In the genomic region with DNA sequence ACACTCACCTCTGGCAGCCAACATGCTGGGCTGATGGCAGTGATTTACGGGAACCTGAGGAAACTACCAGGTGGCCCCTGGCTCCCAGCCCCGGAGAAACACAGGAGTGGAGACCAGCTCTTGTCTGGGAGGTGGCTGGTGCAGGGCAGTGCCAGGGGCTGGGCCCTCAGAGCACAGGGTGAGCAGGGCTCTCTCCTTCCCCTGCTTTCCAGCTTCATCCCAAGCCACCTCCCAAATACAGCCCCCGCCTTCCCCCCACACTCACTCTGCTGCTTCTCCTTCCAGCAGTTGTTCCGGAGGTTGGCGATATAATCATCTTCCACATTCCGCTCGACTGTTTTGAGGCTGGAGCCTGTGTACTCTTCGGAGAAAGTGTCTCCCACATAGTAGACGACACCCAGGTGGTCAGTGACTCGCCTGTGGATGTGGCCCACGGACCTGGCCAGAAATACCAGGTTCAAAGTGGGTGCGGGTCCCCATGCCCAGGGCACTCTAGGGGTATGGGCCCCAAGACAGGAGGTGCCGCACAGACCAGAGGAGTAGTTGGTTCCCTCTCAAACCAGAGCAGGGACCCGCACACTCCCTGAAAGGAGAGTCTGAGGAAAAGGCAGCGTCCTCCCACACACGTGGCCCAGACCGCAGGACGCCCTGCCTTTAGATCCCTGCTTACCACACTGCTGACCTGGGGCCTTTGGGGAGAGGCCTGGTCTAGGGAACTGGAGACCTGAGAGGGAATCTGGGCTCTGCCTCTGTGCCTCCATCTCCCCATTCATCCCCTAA, we compare ENCODE assay signal across 7 cellular contexts. TPM values are rescaled to one million over a fixed set of nuclear protein-coding genes. Genes with fewer than 3 reads are reported as not detected.
DNase-seq lines count a peak whose midpoint lies in the region; ATAC-seq, FAIRE-seq and TF ChIP-seq lines count a peak whose summit lies in the region.

No MANE protein-coding gene starts in this region.

- H3K36me3 ChIP-seq in GM12878 (ENCODE audit: control insufficient read depth in 2 of 2, insufficient read depth in 2 of 2, low read length in 1 of 2): peaks cover 16 to 30% of the 10 kb centered on the region in 2 experiments; a peak in 3 of 4 replicates
- H3K36me3 ChIP-seq in liver (ENCODE audit: control insufficient read depth in 4 of 4, insufficient read depth in 3 of 4, low read depth in 1 of 4, low read length in 3 of 4): peaks cover 2 to 16% (median 9%) of the 10 kb centered on the region in 4 donors
- peaks cover 4% of the 10 kb centered on the region; the same call in 1 of the 2 replicates for H3K36me3 ChIP-seq in GM23338 (ENCODE audit: insufficient read depth)

- H4K20me1 ChIP-seq in GM12878 (ENCODE audit: control insufficient read depth, insufficient read depth) (no peaks in the 10 kb centered on the region), GM23338 (replicated peaks; ENCODE audit: insufficient read depth) (0 out of 2 replicates have a peak, but pooled peaks cover 3% of the 10 kb centered on the region)

- intact Hi-C loops in GM12878 (cut with micrococcal nuclease; ENCODE audit: unreplicated experiment): loop anchor here (1.0 to 2.0 kb wide), 2 partner anchors 288 to 440 kb away; no protein-coding TSS in a partner anchor

- peaks cover 67% of the 10 kb centered on the region for H3K4me1 ChIP-seq in GM12878 (ENCODE audit: control insufficient read depth, insufficient read depth, low read length)
- H3K4me1 ChIP-seq in liver (ENCODE audit: control insufficient read depth in 4 of 4, insufficient read depth in 4 of 4, low read length in 3 of 4): peaks cover 25 to 56% (median 41%) of the 10 kb centered on the region in 4 donors
- peaks cover 14% of the 10 kb centered on the region; the same call in 1 of the 2 replicates for H3K4me1 ChIP-seq in GM23338 (ENCODE audit: insufficient read depth)

- H2AFZ ChIP-seq in GM12878 (ENCODE audit: control insufficient read depth, low read depth, low read length) (no peak overlapping the region), GM23338 (no peak overlapping the region)

- SMC1A ChIA-PET in GM12878 (lab: Charles Lee; ENCODE audit: uncharacterized antibody, unreplicated experiment): interaction anchor here (0.6 to 9.7 kb wide), 22 partner anchors 14 to 441 kb away, joined by 3 to 168 read pairs (median 8); partner anchors contain the start of gene DDIT4

- no TSS peak for BruUV-seq in GM12878 (replicated peaks; lab: Mats Ljungman, UMichigan)

- TF ChIP-seq RAD21 in GM12878 (IDR thresholded peaks at IDR 0.05; ENCODE audit: insufficient read depth, low read depth, low read length): no peak
- no peak for TF ChIP-seq RAD21 in liver (IDR thresholded peaks at IDR 0.05)

- H3K4me1 Mint-ChIP-seq in GM23338: peaks cover 30% of the 10 kb centered on the region

- RAD21 ChIA-PET in GM12878 (lab: Charles Lee; ENCODE audit: unreplicated experiment): interaction anchor here (0.8 to 11.6 kb wide), 29 partner anchors 14 to 440 kb away, joined by 3 to 170 read pairs (median 6); partner anchors contain the start of genes ANAPC16, ASCC1 and DDIT4

- H3K4me3 Mint-ChIP-seq in GM23338: no peak overlapping the region

- no peaks in the 10 kb centered on the region; the same call in 2 of the 3 replicates for H3K9me3 ChIP-seq in GM12878 (replicated peaks; ENCODE audit: control insufficient read depth, insufficient read depth, low read length)
- no peaks in the 10 kb centered on the region for H3K9me3 ChIP-seq in liver (ENCODE audit: control insufficient read depth in 4 of 4, low read length in 3 of 4)

- in situ Hi-C loops in GM12878 (cut with MboI): loop anchor here (5.0 to 10.0 kb wide), 4 partner anchors 109 to 442 kb away; no protein-coding TSS in a partner anchor

- H3K27ac Mint-ChIP-seq in GM23338: no peak overlapping the region

- 92% methylated on average over 18 of the region's 18 CpGs for WGBS in GM12878 (ENCODE audit: insufficient coverage, insufficient replicate concordance, low lambda C conversion rate, missing lambda C conversion rate)
- WGBS in liver: 91% methylated on average over 18 of the region's 18 CpGs

- H3K36me3 Mint-ChIP-seq in GM23338 (ENCODE audit: low read depth): peaks cover 46% of the 10 kb centered on the region; the same call in 2 of the 3 replicates

- no peak for FAIRE-seq in GM12878 (lab: Jason Lieb, UNC)

- H3K4me2 ChIP-seq in GM12878 (ENCODE audit: control insufficient read depth, insufficient read depth): no peak overlapping the region
- no peak overlapping the region for H3K4me2 ChIP-seq in GM23338

- POLR2A ChIA-PET in GM12878 (lab: Charles Lee): interaction anchor here (0.8 to 8.0 kb wide), 11 partner anchors 15 to 287 kb away, joined by 3 to 120 read pairs (median 9); no protein-coding TSS in a partner anchor

- peaks cover 11% of the 10 kb centered on the region; the same call in 1 of the 2 replicates for H3F3A ChIP-seq in GM23338 (replicated peaks; ENCODE audit: low read depth)

- no peak for ATAC-seq in GM12878
- ATAC-seq in GM23338: no peak

- peak overlapping the region; percentile 93 for H3K27ac ChIP-seq in GM12878 (ENCODE audit: control insufficient read depth, insufficient read depth)
- H3K27ac ChIP-seq in liver (ENCODE audit: low read depth in 1 of 2, low read length in 2 of 2): peak overlapping the region; percentile 74 to 90
- peak overlapping the region; percentile 91 for H3K27ac ChIP-seq in temporal lobe (ENCODE audit: low read depth, low read length)
- no peak overlapping the region for H3K27ac ChIP-seq in GM23338 (ENCODE audit: low read depth)

- H3K27me3 ChIP-seq in GM12878 (replicated peaks in 1 of 2; ENCODE audit: control insufficient read depth in 2 of 2, insufficient read depth in 2 of 2, low read length in 1 of 2) (no peaks in the 10 kb centered on the region), liver (ENCODE audit: control insufficient read depth in 4 of 4, insufficient read depth in 4 of 4, low read length in 3 of 4) (no peaks in the 10 kb centered on the region), GM23338 (ENCODE audit: insufficient read depth) (no peaks in the 10 kb centered on the region)

- TF ChIP-seq CTCF in GM12878 (IDR thresholded peaks at IDR 0.05 in 2 of 3, conservative IDR thresholded peaks at IDR 0.05 in 1 of 3; ENCODE audit: control insufficient read depth in 2 of 3, extremely low read depth in 1 of 3, insufficient read depth in 1 of 3, low read depth in 3 of 3, low read length in 3 of 3) (no peak), liver (IDR thresholded peaks at IDR 0.05; ENCODE audit: low read depth, low read length, missing input control) (no peak), GM23338 (conservative IDR thresholded peaks at IDR 0.05; ENCODE audit: low read depth in 2 of 2) (no peak)

- no peaks in the 10 kb centered on the region for H3K9me3 Mint-ChIP-seq in GM23338

- H3K79me2 ChIP-seq in GM12878 (ENCODE audit: control insufficient read depth, insufficient read depth, low read length) (no peaks in the 10 kb centered on the region; the same call in 1 of the 2 replicates), GM23338 (replicated peaks; ENCODE audit: insufficient read depth) (no peaks in the 10 kb centered on the region)

- no peak overlapping the region for H3K4me3 ChIP-seq in GM12878
- no peak overlapping the region for H3K4me3 ChIP-seq in liver (ENCODE audit: low read depth in 1 of 3, low read length in 3 of 3)
- H3K4me3 ChIP-seq in GM23338: no peak overlapping the region

- TF ChIP-seq POLR2A in GM12878 (IDR thresholded peaks at IDR 0.05; ENCODE audit: low read depth, low read length): no peak

- H3K9ac ChIP-seq in GM12878 (ENCODE audit: control insufficient read depth, insufficient read depth, low read length) (peak overlapping the region; percentile 69), liver (ENCODE audit: low read depth in 1 of 2, low read length in 2 of 2) (peak overlapping the region in 1 of 2 donors; percentile 20)

- no peak for TF ChIP-seq EP300 in GM12878 (IDR thresholded peaks at IDR 0.05; ENCODE audit: borderline replicate concordance in 1 of 2, control insufficient read depth in 1 of 2, low read depth in 2 of 2, low read length in 2 of 2)

- CTCF ChIA-PET in GM12878 (lab: Yijun Ruan, JAX): interaction anchor here (0.6 to 16.6 kb wide), 49 partner anchors 8 to 498 kb away, joined by 3 to 275 read pairs (median 5); partner anchors contain the start of gene DDIT4

- H3K9me2 ChIP-seq in GM23338 (ENCODE audit: insufficient read depth): no peaks in the 10 kb centered on the region

- DNase-seq in NCI-H226 (peak; percentile 16), GM12878 (ENCODE audit: low read depth, low spot score) (no peak), NCI-H2107 (lab: John Stamatoyannopoulos, UW) (no peak), GM23338 (ENCODE audit: low spot score) (no peak)
- DNase-seq in stimulated activated CD4-positive, alpha-beta T cell treated with anti-CD3 and anti-CD28 coated beads, Interleukin-12 subunit alpha, Interleukin-12 subunit beta, amount 100 ng/mL, for 4 hours: no peak

- peaks cover 15% of the 10 kb centered on the region for H3K27me3 Mint-ChIP-seq in GM23338 (ENCODE audit: insufficient read depth, low read depth, poor library complexity)

TF ChIP-seq in GM12878, 131 proteins besides CTCF, POLR2A, EP300 and RAD21 (continues in another document):
- TF ChIP-seq CBFB (IDR thresholded peaks at IDR 0.05; ENCODE audit: low read depth): no peak

TF ChIP-seq in liver, 16 proteins besides CTCF, POLR2A, EP300 and RAD21 (continues in another document):
- TF ChIP-seq JUND (IDR thresholded peaks at IDR 0.05) (no peak), TAF1 (conservative IDR thresholded peaks at IDR 0.05) (no peak)

TF ChIP-seq in GM23338, 12 proteins besides CTCF, POLR2A, EP300 and RAD21 (continues in another document):
- TF ChIP-seq ZNF331 (CRISPR knock-in tag; IDR thresholded peaks at IDR 0.05; ENCODE audit: low read depth): no peak

RNA-seq across cellular contexts. Expression of gene DNAJB12, which starts 18.3 kb away (rescaled TPM):
- 25.8 and 26.5 TPM in 2 replicates for total RNA-seq in GM12878 (2013; cell fraction: nucleolus; rRNA removed)
- total RNA-seq in GM12878 (2014; rRNA removed): 27.0 and 29.9 TPM in 2 replicates
- total RNA-seq in GM12878 (2014; rRNA removed; fragmentation: Illumina TruSeq; extraction: Trizol): 16.0 and 18.0 TPM in 2 replicates
- 26.9 and 27.7 TPM in 2 replicates for total RNA-seq in GM12878 (2021)
- 8.5 TPM for polyA plus RNA-seq in GM12878 (2011; ENCODE audit: low read depth)
- polyA plus RNA-seq in GM12878 (2011; rRNA removed): 4.5 and 10.7 TPM in 2 replicates
- 13.3 and 15.1 TPM in 2 replicates for polyA plus RNA-seq in GM12878 (2011; cell fraction: cytosol; rRNA removed)
- 27.0 and 29.8 TPM in 2 replicates for polyA plus RNA-seq in GM12878 (2011; cell fraction: nucleus; rRNA removed)
- 13.1 and 16.0 TPM in 2 replicates for polyA plus RNA-seq in GM12878 (2012)
- 11.1 and 19.3 TPM in 2 replicates for polyA plus RNA-seq in GM12878 (2014; fragmentation: Illumina TruSeq; extraction: Trizol)
- polyA plus RNA-seq in GM12878 (2014; fragmentation: Nextera tagmentation; extraction: Ambion mirVana): 1 to 10 TPM; 4.6 to 7.6 TPM
- 18.4 and 22.7 TPM in 2 replicates for polyA plus RNA-seq in GM12878 (2014; rRNA removed)
- 10 to 100 TPM; 28.7 to 31.6 TPM for polyA plus RNA-seq in GM12878 (2016; fragmentation: Nextera tagmentation; extraction: Ambion mirVana)
- polyA minus RNA-seq in GM12878 (2011; rRNA and poly(A)+ RNA removed): 7.8 and 11.3 TPM in 2 replicates
- polyA minus RNA-seq in GM12878 (2011; cell fraction: cytosol; rRNA and poly(A)+ RNA removed): 6.5 and 9.6 TPM in 2 replicates
- 9.7 and 19.6 TPM in 2 replicates for polyA minus RNA-seq in GM12878 (2011; cell fraction: nucleus; rRNA and poly(A)+ RNA removed)
- 10 to 100 TPM; 17.5 to 22.0 TPM for total RNA-seq in liver
- polyA plus RNA-seq in liver: 10 to 100 TPM; 15.9 to 20.3 TPM
- total RNA-seq in temporal lobe: 13.0 TPM
- 13.0 and 16.0 TPM in 2 replicates for total RNA-seq in GM23338 (2014; rRNA removed; shearing (Covaris generic))
- polyA plus RNA-seq in GM23338 (2016; fragmentation: Nextera tagmentation; extraction: Ambion mirVana): 12.6 and 12.8 TPM in 2 replicates
